In genomic region chr2:111897924-111898702, GRCh38 we compare ENCODE assay signal across 8 cellular contexts. TPM values are rescaled to one million over a fixed set of nuclear protein-coding genes. Genes with fewer than 3 reads are reported as not detected.
DNase-seq lines count a peak whose midpoint lies in the region; ATAC-seq and TF ChIP-seq lines count a peak whose summit lies in the region.

MERTK (plus strand) TSS chr2:111898607; CDS start chr2:111898736, 129 bp downstream.

- no peaks in the 10 kb centered on the region for H3K79me2 ChIP-seq in neural cell (replicated peaks; ENCODE audit: insufficient read depth, low read length)

- TF ChIP-seq EP300 in neural cell (conservative IDR thresholded peaks at IDR 0.05; ENCODE audit: poor library complexity, severe bottlenecking) = peak; percentile 13

- intact Hi-C loops in tibial artery (cut with DNase I; ENCODE audit: low total_unique reads) = loop anchor here (2.0 to 10.0 kb wide), 3 partner anchors 49 to 377 kb away; partner anchors contain the start of gene ZC3H6

- H2AFZ ChIP-seq in neural cell (ENCODE audit: low read depth, low read length) = peak within 1 kb of the TSS; percentile 35

- H3K36me3 ChIP-seq in HUES48 (ENCODE audit: control insufficient read depth, insufficient read depth, low read length) (no peaks in the 10 kb centered on the region), neural cell (ENCODE audit: insufficient read depth, low read length) (no peaks in the 10 kb centered on the region), tibial artery (no peaks in the 10 kb centered on the region)

- ATAC-seq in GM18505 (IDR thresholded peaks at IDR 0.05; ENCODE audit: unreplicated experiment) (peak; percentile 57), foreskin keratinocyte (peak; percentile 76)

- H3K9ac ChIP-seq in HUES48 (ENCODE audit: low read depth, low read length) (peak within 1 kb of the TSS; percentile 52), neural cell (ENCODE audit: low read length) (peak within 1 kb of the TSS; percentile 67)

- peaks cover 10% of the 10 kb centered on the region for H3K4me1 ChIP-seq in HUES48 (ENCODE audit: control insufficient read depth, insufficient read depth, low read length)
- peaks cover 5% of the 10 kb centered on the region for H3K4me1 ChIP-seq in foreskin keratinocyte
- peaks cover 0 to 43% (median 14%) of the 10 kb centered on the region in 4 donors for H3K4me1 ChIP-seq in tibial artery

- peak within 1 kb of the TSS; percentile 73 for H3K27ac ChIP-seq in HUES48 (ENCODE audit: low read depth, low read length)
- no peak within 1 kb of the TSS for H3K27ac ChIP-seq in foreskin keratinocyte
- no peak within 1 kb of the TSS for H3K27ac ChIP-seq in neural cell (ENCODE audit: low read length)
- H3K27ac ChIP-seq in tibial artery = peak within 1 kb of the TSS; percentile 92 to 95

- no peak for TF ChIP-seq POLR2A in GM18505 (IDR thresholded peaks at IDR 0.05; ENCODE audit: borderline replicate concordance, extremely low read depth, insufficient read depth, insufficient read length)

- H3K4me2 ChIP-seq in neural cell (ENCODE audit: low read length) = peak within 1 kb of the TSS; percentile 72

- TF ChIP-seq CTCF in foreskin keratinocyte (conservative IDR thresholded peaks at IDR 0.05) (peak; percentile 71), neural cell (IDR thresholded peaks at IDR 0.05; ENCODE audit: poor library complexity, severe bottlenecking) (peak; percentile 73), tibial artery (IDR thresholded peaks at IDR 0.05) (peak; percentile 65 to 77)

- peak; percentile 61 for TF ChIP-seq RAD21 in neural cell (conservative IDR thresholded peaks at IDR 0.05)

- H3K4me3 ChIP-seq in HUES48 (ENCODE audit: low read depth, low read length) = peak within 1 kb of the TSS; percentile 87
- peak within 1 kb of the TSS; percentile 84 for H3K4me3 ChIP-seq in neural cell (ENCODE audit: low read length)
- peak within 1 kb of the TSS; percentile 89 to 92 for H3K4me3 ChIP-seq in tibial artery

- peaks cover 33% of the 10 kb centered on the region for H3K27me3 ChIP-seq in HUES48 (ENCODE audit: control insufficient read depth, insufficient read depth, low read length)
- H3K27me3 ChIP-seq in foreskin keratinocyte = peaks cover 70% of the 10 kb centered on the region
- H3K27me3 ChIP-seq in neural cell (ENCODE audit: insufficient read depth, low read depth, low read length) = peaks cover 36% of the 10 kb centered on the region
- H3K27me3 ChIP-seq in tibial artery = no peaks in the 10 kb centered on the region

- H3K9me3 ChIP-seq in HUES48 (ENCODE audit: control insufficient read depth, insufficient read depth, low read length) (no peaks in the 10 kb centered on the region), neural cell (ENCODE audit: low read length) (no peaks in the 10 kb centered on the region), tibial artery (no peaks in the 10 kb centered on the region)

- DNase-seq in A172 (ENCODE audit: low spot score) (peak; percentile 50), RKO (ENCODE audit: low spot score) (peak; percentile 68), activated gamma-delta T cell (lab: John Stamatoyannopoulos, UW) (peak; percentile 22), foreskin keratinocyte (no peak), tibial artery (peak; percentile 84 to 94)

- no peaks in the 10 kb centered on the region for H3F3A ChIP-seq in neural cell (ENCODE audit: insufficient read depth, low read length, poor library complexity, severe bottlenecking)

- H3K9me2 ChIP-seq in neural cell (ENCODE audit: insufficient read depth, low read length) = no peaks in the 10 kb centered on the region

- H4K20me1 ChIP-seq in neural cell (ENCODE audit: insufficient read depth) = no peaks in the 10 kb centered on the region

TF ChIP-seq in neural cell, 6 proteins besides CTCF, POLR2A, EP300 and RAD21:
- TF ChIP-seq SMC3 (conservative IDR thresholded peaks at IDR 0.05; ENCODE audit: poor library complexity) (peak; percentile 60), POLR2AphosphoS5 (IDR thresholded peaks at IDR 0.05) (peak; percentile 21), REST (IDR thresholded peaks at IDR 0.05; ENCODE audit: borderline replicate concordance) (no peak), MXI1 (conservative IDR thresholded peaks at IDR 0.05; ENCODE audit: poor library complexity, severe bottlenecking) (peak; percentile 58), TAF1 (IDR thresholded peaks at IDR 0.05; ENCODE audit: low read depth) (no peak)
TF ChIP-seq in neural cell: peak in this region for 3.

RNA-seq across cellular contexts. Expression of gene MERTK, which starts in this region (rescaled TPM):
- total RNA-seq in A172 (2014; rRNA removed; shearing (Covaris generic)) = 0.10 and 0.62 TPM in 2 replicates
- 0.07 TPM in 1 of 2 replicates, not detected in the other for total RNA-seq in foreskin keratinocyte
- 0.02 TPM in 1 of 2 replicates, not detected in the other for polyA plus RNA-seq in foreskin keratinocyte
- polyA plus RNA-seq in neural cell = 0.16 and 0.53 TPM in 2 replicates
- 0.24 and 0.35 TPM in 2 replicates for polyA minus RNA-seq in neural cell

Comparison
In these comparisons a context has a peak if more than half of its experiments do, and no peak if none do; other contexts are left out.
1. Peak in DNase-seq in A172; RNA of the gene not detected or under 1 TPM.
2. Peak in ATAC-seq in foreskin keratinocyte; RNA of the gene not detected or under 1 TPM.
3. DNase-seq: peak in RKO (single experiment), activated gamma-delta T cell (single experiment) and tibial artery (2 of 2); none in foreskin keratinocyte (0 of 2).
4. H3K27ac ChIP-seq: peak in HUES48 (single experiment) and tibial artery (2 of 2); none in foreskin keratinocyte (single experiment) and neural cell (single experiment).
5. Peak in every context shown above with its lines, with median percentiles within 50 percentile points of each other: H3K4me3 ChIP-seq and CTCF ChIP-seq.